In the genomic region with DNA sequence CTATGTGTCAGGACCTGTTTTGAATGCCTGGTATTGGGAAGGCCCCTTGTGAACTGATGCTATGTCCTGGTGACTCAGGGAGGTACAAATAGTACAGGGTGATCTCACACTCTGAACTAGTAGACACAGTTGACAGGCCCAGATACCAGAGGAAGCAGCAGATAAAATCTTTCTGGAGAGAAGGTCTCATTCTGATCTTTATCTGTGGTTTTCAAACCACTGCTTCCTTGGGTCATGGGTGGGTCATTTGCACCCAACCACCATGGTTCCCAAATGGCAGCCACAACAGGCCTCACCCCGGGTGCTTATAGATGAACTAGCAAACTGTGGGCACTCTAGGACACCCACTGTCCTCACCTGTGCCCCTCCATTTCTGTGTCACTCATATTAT, we compare ENCODE assay signal across 9 cellular contexts. TPM values are rescaled to one million over a fixed set of nuclear protein-coding genes. Genes with fewer than 3 reads are reported as not detected.
DNase-seq lines count a peak whose midpoint lies in the region; ATAC-seq and TF ChIP-seq lines count a peak whose summit lies in the region.
"Had no signal": no experiment of that assay in that cellular context is flagged by ENCODE, and none has a peak within 500 bp of the region (broad histone marks: within the 10 kb centered on the region; RNA-seq: fewer than 3 reads in every experiment).

No MANE protein-coding gene starts in this region.

- DNase-seq in SJCRH30 (peak; percentile 22 to 36), fibroblast of villous mesenchyme (ENCODE audit: low read depth) (peak; percentile 63), LoVo (ENCODE audit: low spot score) (no peak), NOMO-1 treated with dmso at 0.1 percent for 144 hours (lab: John Stamatoyannopoulos, UW; ENCODE audit: unreplicated experiment) (no peak), SW 1271 (lab: John Stamatoyannopoulos, UW) (no peak)
- DNase-seq: nephron progenitor cell had no signal

- TF ChIP-seq CTCF in C4-2B (conservative IDR thresholded peaks at IDR 0.05), result no peak
- TF ChIP-seq CTCF in fibroblast of villous mesenchyme (IDR thresholded peaks at IDR 0.05; ENCODE audit: insufficient read depth, low read depth, low read length), result no peak

- peak; percentile 74 for ATAC-seq in GM18868 (IDR thresholded peaks at IDR 0.05; ENCODE audit: unreplicated experiment)
- no peak for ATAC-seq in GM21526 (IDR thresholded peaks at IDR 0.05; ENCODE audit: low FRiP score, unreplicated experiment)

- no peaks in the 10 kb centered on the region for H3K27me3 ChIP-seq in SJCRH30

- H3K36me3 ChIP-seq in SJCRH30, result no peaks in the 10 kb centered on the region

- H3K4me3 ChIP-seq in SJCRH30 (no peak overlapping the region), fibroblast of villous mesenchyme (ENCODE audit: low read depth, low read length) (no peak overlapping the region)

- H3K4me1 ChIP-seq in SJCRH30, result peaks cover 6% of the 10 kb centered on the region; the same call in 1 of the 2 replicates

- no peaks in the 10 kb centered on the region for H3K9me3 ChIP-seq in SJCRH30 (replicated peaks)

- H3K27ac ChIP-seq in C4-2B (peak overlapping the region; percentile 11; the same call in 1 of the 2 replicates), SJCRH30 (no peak overlapping the region)

RNA-seq across cellular contexts. Expression of a gene that starts 43.4 kb away (rescaled TPM):
- 21.4 and 24.9 TPM in 2 replicates for total RNA-seq in SJCRH30 (2014; rRNA removed; shearing (Covaris generic))
- total RNA-seq in fibroblast of villous mesenchyme, result 3.2 and 3.5 TPM in 2 replicates

Comparison
In these comparisons a context has a peak if more than half of its experiments do, and no peak if none do; other contexts are left out.
1. DNase-seq: peak in SJCRH30 (2 of 2) and fibroblast of villous mesenchyme (single experiment); none in LoVo (single experiment), NOMO-1 treated with dmso at 0.1 percent for 144 hours (single experiment) and SW 1271 (0 of 2).